ENCODE assay signal across 1 cellular context in genomic region chr3:65776494-65776893, GRCh38.
TF ChIP-seq lines count a peak whose summit lies in the region.

No MANE protein-coding gene starts in this region.

TF ChIP-seq in SK-N-SH, 30 proteins besides CTCF, POLR2A, EP300 and RAD21 (continued from another document):
- peak; percentile 51; the same call in 1 of the 2 replicates for TF ChIP-seq TEAD4 (IDR thresholded peaks at IDR 0.05; ENCODE audit: borderline replicate concordance, insufficient read depth)
- TF ChIP-seq SIN3A (IDR thresholded peaks at IDR 0.05; ENCODE audit: borderline replicate concordance, low read depth, low read length): 0 out of 2 replicates have a peak, but pooled peaks have one; percentile 17
- no peak for TF ChIP-seq MXI1 (IDR thresholded peaks at IDR 0.05; ENCODE audit: low read depth, low read length)
- no peak for TF ChIP-seq NRF1 (IDR thresholded peaks at IDR 0.05; ENCODE audit: low read depth, low read length)
- TF ChIP-seq EZH2phosphoT487 (IDR thresholded peaks at IDR 0.05; ENCODE audit: borderline replicate concordance, low read depth): no peak
- TF ChIP-seq GABPA (IDR thresholded peaks at IDR 0.05; ENCODE audit: low read depth): no peak
- TF ChIP-seq RFX5 (IDR thresholded peaks at IDR 0.05; ENCODE audit: low read length): no peak
- TF ChIP-seq YY1 (IDR thresholded peaks at IDR 0.05; ENCODE audit: low read depth): no peak
- TF ChIP-seq FOXM1 (IDR thresholded peaks at IDR 0.05; ENCODE audit: low read depth): no peak
- TF ChIP-seq REST (IDR thresholded peaks at IDR 0.05; ENCODE audit: low read depth, low read length): no peak
- peak; percentile 83 for TF ChIP-seq RCOR1 (IDR thresholded peaks at IDR 0.05; ENCODE audit: low read length)
- peak; percentile 63; the same call in 1 of the 2 replicates for TF ChIP-seq POLR2AphosphoS5 (IDR thresholded peaks at IDR 0.05; ENCODE audit: low read depth, low read length)
- TF ChIP-seq FOSL2 (IDR thresholded peaks at IDR 0.05; ENCODE audit: borderline replicate concordance, low read depth): peak; percentile 49; the same call in 1 of the 2 replicates
- no peak for TF ChIP-seq GATA2 (CRISPR knock-in tag; IDR thresholded peaks at IDR 0.05)
- no peak for TF ChIP-seq IRF3 (IDR thresholded peaks at IDR 0.05; ENCODE audit: low read depth, low read length)
- TF ChIP-seq RXRA (IDR thresholded peaks at IDR 0.05; ENCODE audit: borderline replicate concordance, low read depth): no peak
- TF ChIP-seq USF1 (IDR thresholded peaks at IDR 0.05; ENCODE audit: borderline replicate concordance, low read depth): no peak
- TF ChIP-seq ZBTB33 (IDR thresholded peaks at IDR 0.05; ENCODE audit: borderline replicate concordance, low read depth): no peak
- no peak for TF ChIP-seq USF2 (IDR thresholded peaks at IDR 0.05; ENCODE audit: borderline replicate concordance, low read depth, low read length)
- no peak for TF ChIP-seq MAX (IDR thresholded peaks at IDR 0.05; ENCODE audit: low read depth)
- TF ChIP-seq MEF2A (IDR thresholded peaks at IDR 0.05; ENCODE audit: borderline replicate concordance, low read depth): no peak
- TF ChIP-seq PBX3 (IDR thresholded peaks at IDR 0.05): peak; percentile 45
- TF ChIP-seq TAF1 (IDR thresholded peaks at IDR 0.05; ENCODE audit: borderline replicate concordance, low read depth, low read length): no peak
- no peak for TF ChIP-seq FOXJ3 (CRISPR knock-in tag; IDR thresholded peaks at IDR 0.05)
- peak; percentile 28; the same call in 1 of the 2 replicates for TF ChIP-seq NFIC (IDR thresholded peaks at IDR 0.05; ENCODE audit: borderline replicate concordance)
- TF ChIP-seq SMC3 (IDR thresholded peaks at IDR 0.05; ENCODE audit: low read depth, low read length): no peak
- TF ChIP-seq CHD2 (IDR thresholded peaks at IDR 0.05; ENCODE audit: low read length, partially characterized antibody): peak; percentile 69
- TF ChIP-seq JUND (IDR thresholded peaks at IDR 0.05): 0 out of 2 replicates have a peak, but pooled peaks have one; percentile 15
